16 cellular contexts compared by ENCODE assay signal in genomic region chr14:22487941-22488340, GRCh38.
DNase-seq lines count a peak whose midpoint lies in the region; ATAC-seq and TF ChIP-seq lines count a peak whose summit lies in the region.
"Had no signal": no experiment of that assay in that cellular context is flagged by ENCODE, and none has a peak within 500 bp of the region (broad histone marks: within the 10 kb centered on the region; RNA-seq: fewer than 3 reads in every experiment).

No MANE protein-coding gene starts in this region.

- H3K9ac ChIP-seq in SU-DHL-6 (ENCODE audit: low read length), result peak overlapping the region; percentile 65

- no peaks in the 10 kb centered on the region for H4K20me1 ChIP-seq in SU-DHL-6 (ENCODE audit: low read depth, low read length)

- ATAC-seq in effector memory CD8-positive, alpha-beta T cell (replicated peaks), result no peak
- no peak for ATAC-seq in HG02571 (IDR thresholded peaks at IDR 0.05; ENCODE audit: unreplicated experiment)
- ATAC-seq in GM21515 (IDR thresholded peaks at IDR 0.05; ENCODE audit: unreplicated experiment), result no peak
- ATAC-seq: gastrocnemius medialis, HepG2 had no signal

- peaks cover 54% of the 10 kb centered on the region for H3F3A ChIP-seq in SU-DHL-6 (ENCODE audit: insufficient read depth)

- no peaks in the 10 kb centered on the region for H3K9me3 Mint-ChIP-seq in activated naive CD4-positive, alpha-beta T cell treated with anti-CD3 and anti-CD28 coated beads, Interleukin-2, amount 10 ng/mL, durations not matched to agents 7 days and 5 days
- H3K9me3 Mint-ChIP-seq in effector memory CD8-positive, alpha-beta T cell, result no peaks in the 10 kb centered on the region
- H3K9me3 Mint-ChIP-seq: H9 had no signal

- H3K79me2 ChIP-seq in SU-DHL-6 (ENCODE audit: insufficient read depth, low read length), result no peaks in the 10 kb centered on the region

- H2AFZ ChIP-seq in SU-DHL-6 (ENCODE audit: low read depth, low read length, severe bottlenecking), result no peak overlapping the region

- H3K27me3 ChIP-seq in SU-DHL-6 (ENCODE audit: low read length) (no peaks in the 10 kb centered on the region), suprapubic skin (no peaks in the 10 kb centered on the region)

- TF ChIP-seq CTCF in SU-DHL-6 (IDR thresholded peaks at IDR 0.05; ENCODE audit: insufficient read depth, low read length, poor library complexity, severe bottlenecking) (no peak), suprapubic skin (IDR thresholded peaks at IDR 0.05) (no peak)

- peaks cover 79% of the 10 kb centered on the region for H3K4me1 ChIP-seq in suprapubic skin
- H3K4me1 ChIP-seq: gastrocnemius medialis had no signal

- H3K36me3 ChIP-seq in SU-DHL-6 (ENCODE audit: low read length) (no peaks in the 10 kb centered on the region), suprapubic skin (no peaks in the 10 kb centered on the region)
- H3K36me3 ChIP-seq: cardiac muscle cell, gastrocnemius medialis had no signal

- H3K9me2 ChIP-seq in SU-DHL-6 (replicated peaks; ENCODE audit: insufficient read depth, low read length), result no peaks in the 10 kb centered on the region

- no peak for DNase-seq in activated naive CD4-positive, alpha-beta T cell treated with anti-CD3 and anti-CD28 coated beads, Interleukin-2, amount 10 ng/mL, durations not matched to agents 7 days and 5 days
- no peak for DNase-seq in activated naive CD4-positive, alpha-beta T cell (lab: John Stamatoyannopoulos, UW)
- no peak for DNase-seq in effector memory CD8-positive, alpha-beta T cell
- DNase-seq in suprapubic skin (ENCODE audit: low spot score in 2 of 2), result no peak
- DNase-seq in SW480 (ENCODE audit: low spot score), result no peak
- DNase-seq: gastrocnemius medialis; H9; mammary epithelial cell; NCI-H345; stimulated activated naive CD4-positive, alpha-beta T cell treated with Interleukin-2 at 50 U/mL for 16 hours; SW 1271 had no signal

- CTCF ChIA-PET in activated naive CD4-positive, alpha-beta T cell treated with anti-CD3 and anti-CD28 coated beads, Interleukin-2, amount 10 ng/mL, durations not matched to agents 7 days and 5 days (lab: Charles Lee), result no interaction called here

- peaks cover 11% of the 10 kb centered on the region for H3K4me1 Mint-ChIP-seq in activated naive CD4-positive, alpha-beta T cell treated with anti-CD3 and anti-CD28 coated beads, Interleukin-2, amount 10 ng/mL, durations not matched to agents 7 days and 5 days
- H3K4me1 Mint-ChIP-seq in effector memory CD8-positive, alpha-beta T cell (ENCODE audit: low read depth in 2 of 2), result peaks cover 0 to 8% of the 10 kb centered on the region in 2 donors

- H3K4me3 ChIP-seq in SU-DHL-6 (ENCODE audit: insufficient read depth, low read length, poor library complexity, severe bottlenecking), result no peak overlapping the region
- H3K4me3 ChIP-seq in suprapubic skin, result no peak overlapping the region
- H3K4me3 ChIP-seq: cardiac muscle cell, gastrocnemius medialis had no signal

- WGBS in suprapubic skin, result 35% methylated on average over 1 of the region's 1 CpG

- H3K9me3 ChIP-seq in SU-DHL-6 (ENCODE audit: insufficient read depth, low read length) (no peaks in the 10 kb centered on the region), suprapubic skin (no peaks in the 10 kb centered on the region)
- H3K9me3 ChIP-seq: gastrocnemius medialis had no signal

- peak overlapping the region; percentile 84 for H3K4me3 Mint-ChIP-seq in activated naive CD4-positive, alpha-beta T cell treated with anti-CD3 and anti-CD28 coated beads, Interleukin-2, amount 10 ng/mL, durations not matched to agents 7 days and 5 days
- peak overlapping the region; percentile 27 to 73 for H3K4me3 Mint-ChIP-seq in effector memory CD8-positive, alpha-beta T cell
- H3K4me3 Mint-ChIP-seq: H9 had no signal

- H3K27ac Mint-ChIP-seq in activated naive CD4-positive, alpha-beta T cell treated with anti-CD3 and anti-CD28 coated beads, Interleukin-2, amount 10 ng/mL, durations not matched to agents 7 days and 5 days, result peak overlapping the region; percentile 96
- H3K27ac Mint-ChIP-seq in effector memory CD8-positive, alpha-beta T cell, result no peak overlapping the region
- H3K27ac Mint-ChIP-seq: H9 had no signal

- no peak for TF ChIP-seq POLR2A in suprapubic skin (IDR thresholded peaks at IDR 0.05)

- no peaks in the 10 kb centered on the region for H3K27me3 Mint-ChIP-seq in activated naive CD4-positive, alpha-beta T cell treated with anti-CD3 and anti-CD28 coated beads, Interleukin-2, amount 10 ng/mL, durations not matched to agents 7 days and 5 days
- no peaks in the 10 kb centered on the region for H3K27me3 Mint-ChIP-seq in effector memory CD8-positive, alpha-beta T cell

- peaks cover 61% of the 10 kb centered on the region for H3K36me3 Mint-ChIP-seq in activated naive CD4-positive, alpha-beta T cell treated with anti-CD3 and anti-CD28 coated beads, Interleukin-2, amount 10 ng/mL, durations not matched to agents 7 days and 5 days
- peaks cover 29% of the 10 kb centered on the region for H3K36me3 Mint-ChIP-seq in effector memory CD8-positive, alpha-beta T cell (ENCODE audit: insufficient read depth)

- TF ChIP-seq EP300 in suprapubic skin (IDR thresholded peaks at IDR 0.05), result no peak

- H3K27ac ChIP-seq in SU-DHL-6 (ENCODE audit: low read depth, low read length) (peak overlapping the region; percentile 96), suprapubic skin (peak overlapping the region; percentile 55)
- H3K27ac ChIP-seq: cardiac muscle cell, gastrocnemius medialis had no signal

- no peak overlapping the region for H3K4me2 ChIP-seq in SU-DHL-6 (ENCODE audit: low read depth, low read length, poor library complexity, severe bottlenecking)
